3 cellular contexts compared by ENCODE assay signal in genomic region chr7:149458235-149458634, GRCh38.
TF ChIP-seq lines count a peak whose summit lies in the region.

No MANE protein-coding gene starts in this region.

TF ChIP-seq in SK-N-SH, 30 proteins besides CTCF, POLR2A, EP300 and RAD21:
- no peak for TF ChIP-seq EZH2phosphoT487 (IDR thresholded peaks at IDR 0.05; ENCODE audit: borderline replicate concordance, low read depth)
- TF ChIP-seq NRF1 (IDR thresholded peaks at IDR 0.05; ENCODE audit: low read depth, low read length): no peak
- TF ChIP-seq USF2 (IDR thresholded peaks at IDR 0.05; ENCODE audit: borderline replicate concordance, low read depth, low read length): no peak
- no peak for TF ChIP-seq GATA2 (CRISPR knock-in tag; IDR thresholded peaks at IDR 0.05)
- no peak for TF ChIP-seq FOSL2 (IDR thresholded peaks at IDR 0.05; ENCODE audit: borderline replicate concordance, low read depth)
- TF ChIP-seq RCOR1 (IDR thresholded peaks at IDR 0.05; ENCODE audit: low read length): no peak
- no peak for TF ChIP-seq RFX5 (IDR thresholded peaks at IDR 0.05; ENCODE audit: low read length)
- TF ChIP-seq JUND (IDR thresholded peaks at IDR 0.05): no peak
- TF ChIP-seq YY1 (IDR thresholded peaks at IDR 0.05; ENCODE audit: low read depth): no peak
- no peak for TF ChIP-seq ELF1 (IDR thresholded peaks at IDR 0.05)
- no peak for TF ChIP-seq MXI1 (IDR thresholded peaks at IDR 0.05; ENCODE audit: low read depth, low read length)
- no peak for TF ChIP-seq MAX (IDR thresholded peaks at IDR 0.05; ENCODE audit: low read depth)
- no peak for TF ChIP-seq REST (IDR thresholded peaks at IDR 0.05; ENCODE audit: low read depth, low read length)
- TF ChIP-seq RXRA (IDR thresholded peaks at IDR 0.05; ENCODE audit: borderline replicate concordance, low read depth): no peak
- TF ChIP-seq CHD2 (IDR thresholded peaks at IDR 0.05; ENCODE audit: low read length, partially characterized antibody): no peak

TF ChIP-seq in SK-N-SH treated with all-trans-retinoic acid at 6 μM for 48 hours, 23 proteins besides CTCF, POLR2A, EP300 and RAD21:
- TF ChIP-seq POU6F1 (CRISPR knock-in tag; IDR thresholded peaks at IDR 0.05; ENCODE audit: borderline replicate concordance, low read depth): no peak
- TF ChIP-seq PATZ1 (CRISPR knock-in tag; IDR thresholded peaks at IDR 0.05; ENCODE audit: borderline replicate concordance): no peak
- no peak for TF ChIP-seq ZNF8 (CRISPR knock-in tag; IDR thresholded peaks at IDR 0.05)
- no peak for TF ChIP-seq PPARA (CRISPR knock-in tag; IDR thresholded peaks at IDR 0.05; ENCODE audit: borderline replicate concordance)
- no peak for TF ChIP-seq TSHZ2 (CRISPR knock-in tag; IDR thresholded peaks at IDR 0.05)
- no peak for TF ChIP-seq ZFP30 (CRISPR knock-in tag; IDR thresholded peaks at IDR 0.05)
- TF ChIP-seq CREB5 (CRISPR knock-in tag; IDR thresholded peaks at IDR 0.05; ENCODE audit: low read depth): no peak
- no peak for TF ChIP-seq CSDC2 (CRISPR knock-in tag; IDR thresholded peaks at IDR 0.05)
- no peak for TF ChIP-seq BACH2 (CRISPR knock-in tag; IDR thresholded peaks at IDR 0.05; ENCODE audit: borderline replicate concordance)
- no peak for TF ChIP-seq ZC3H10 (CRISPR knock-in tag; IDR thresholded peaks at IDR 0.05)
- TF ChIP-seq ARNTL (CRISPR knock-in tag; IDR thresholded peaks at IDR 0.05; ENCODE audit: borderline replicate concordance, low read depth): no peak
- TF ChIP-seq ZNF565 (CRISPR knock-in tag; conservative IDR thresholded peaks at IDR 0.05; ENCODE audit: low read depth): no peak
TF ChIP-seq in SK-N-SH treated with all-trans-retinoic acid at 6 μM for 48 hours: peak in this region for 0.

TF ChIP-seq in K562, 482 proteins besides CTCF, POLR2A, EP300 and RAD21 (continues in another document):
- TF ChIP-seq KAT8 (IDR thresholded peaks at IDR 0.05; ENCODE audit: low read depth) (0 out of 2 replicates have a peak, but pooled peaks have one; percentile 20), BRD4 (IDR thresholded peaks at IDR 0.05) (no peak), RNF2 (IDR thresholded peaks at IDR 0.05) (no peak), IRF1 (CRISPR knock-in tag; IDR thresholded peaks at IDR 0.05; ENCODE audit: borderline replicate concordance) (no peak), RAD51 (IDR thresholded peaks at IDR 0.05; ENCODE audit: borderline replicate concordance, low read depth) (no peak), ZSCAN29 (IDR thresholded peaks at IDR 0.05) (no peak), NR2F6 (CRISPR knock-in tag; IDR thresholded peaks at IDR 0.05) (no peak), CBX2 (IDR thresholded peaks at IDR 0.05; ENCODE audit: insufficient read depth, low read length, poor library complexity, severe bottlenecking) (no peak), KLF13 (tag; IDR thresholded peaks at IDR 0.05; ENCODE audit: borderline replicate concordance, low read depth) (no peak), POLR3A (IDR thresholded peaks at IDR 0.05; ENCODE audit: borderline replicate concordance, extremely low read depth, insufficient read depth, insufficient read length) (no peak), ZNF140 (CRISPR knock-in tag; IDR thresholded peaks at IDR 0.05) (no peak), DEAF1 (CRISPR knock-in tag; IDR thresholded peaks at IDR 0.05) (no peak), DNMT1 (IDR thresholded peaks at IDR 0.05) (0 out of 2 replicates have a peak, but pooled peaks have one; percentile 45), TRIM24 (IDR thresholded peaks at IDR 0.05) (no peak), E2F8 (IDR thresholded peaks at IDR 0.05; ENCODE audit: low read depth, partially characterized antibody) (no peak), MEF2A (IDR thresholded peaks at IDR 0.05; ENCODE audit: control insufficient read depth, low read depth, low read length) (no peak), ARHGAP35 (IDR thresholded peaks at IDR 0.05; ENCODE audit: partially characterized antibody) (peak; percentile 29), SMAD3 (CRISPR knock-in tag; conservative IDR thresholded peaks at IDR 0.05) (no peak), ELF2 (CRISPR knock-in tag; IDR thresholded peaks at IDR 0.05) (no peak)
- TF ChIP-seq, protein P1, sequence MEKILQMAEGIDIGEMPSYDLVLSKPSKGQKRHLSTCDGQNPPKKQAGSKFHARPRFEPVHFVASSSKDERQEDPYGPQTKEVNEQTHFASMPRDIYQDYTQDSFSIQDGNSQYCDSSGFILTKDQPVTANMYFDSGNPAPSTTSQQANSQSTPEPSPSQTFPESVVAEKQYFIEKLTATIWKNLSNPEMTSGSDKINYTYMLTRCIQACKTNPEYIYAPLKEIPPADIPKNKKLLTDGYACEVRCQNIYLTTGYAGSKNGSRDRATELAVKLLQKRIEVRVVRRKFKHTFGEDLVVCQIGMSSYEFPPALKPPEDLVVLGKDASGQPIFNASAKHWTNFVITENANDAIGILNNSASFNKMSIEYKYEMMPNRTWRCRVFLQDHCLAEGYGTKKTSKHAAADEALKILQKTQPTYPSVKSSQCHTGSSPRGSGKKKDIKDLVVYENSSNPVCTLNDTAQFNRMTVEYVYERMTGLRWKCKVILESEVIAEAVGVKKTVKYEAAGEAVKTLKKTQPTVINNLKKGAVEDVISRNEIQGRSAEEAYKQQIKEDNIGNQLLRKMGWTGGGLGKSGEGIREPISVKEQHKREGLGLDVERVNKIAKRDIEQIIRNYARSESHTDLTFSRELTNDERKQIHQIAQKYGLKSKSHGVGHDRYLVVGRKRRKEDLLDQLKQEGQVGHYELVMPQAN (IDR thresholded peaks at IDR 0.05; ENCODE audit: borderline replicate concordance): 0 out of 2 replicates have a peak, but pooled peaks have one; percentile 42
- TF ChIP-seq, protein P2, sequence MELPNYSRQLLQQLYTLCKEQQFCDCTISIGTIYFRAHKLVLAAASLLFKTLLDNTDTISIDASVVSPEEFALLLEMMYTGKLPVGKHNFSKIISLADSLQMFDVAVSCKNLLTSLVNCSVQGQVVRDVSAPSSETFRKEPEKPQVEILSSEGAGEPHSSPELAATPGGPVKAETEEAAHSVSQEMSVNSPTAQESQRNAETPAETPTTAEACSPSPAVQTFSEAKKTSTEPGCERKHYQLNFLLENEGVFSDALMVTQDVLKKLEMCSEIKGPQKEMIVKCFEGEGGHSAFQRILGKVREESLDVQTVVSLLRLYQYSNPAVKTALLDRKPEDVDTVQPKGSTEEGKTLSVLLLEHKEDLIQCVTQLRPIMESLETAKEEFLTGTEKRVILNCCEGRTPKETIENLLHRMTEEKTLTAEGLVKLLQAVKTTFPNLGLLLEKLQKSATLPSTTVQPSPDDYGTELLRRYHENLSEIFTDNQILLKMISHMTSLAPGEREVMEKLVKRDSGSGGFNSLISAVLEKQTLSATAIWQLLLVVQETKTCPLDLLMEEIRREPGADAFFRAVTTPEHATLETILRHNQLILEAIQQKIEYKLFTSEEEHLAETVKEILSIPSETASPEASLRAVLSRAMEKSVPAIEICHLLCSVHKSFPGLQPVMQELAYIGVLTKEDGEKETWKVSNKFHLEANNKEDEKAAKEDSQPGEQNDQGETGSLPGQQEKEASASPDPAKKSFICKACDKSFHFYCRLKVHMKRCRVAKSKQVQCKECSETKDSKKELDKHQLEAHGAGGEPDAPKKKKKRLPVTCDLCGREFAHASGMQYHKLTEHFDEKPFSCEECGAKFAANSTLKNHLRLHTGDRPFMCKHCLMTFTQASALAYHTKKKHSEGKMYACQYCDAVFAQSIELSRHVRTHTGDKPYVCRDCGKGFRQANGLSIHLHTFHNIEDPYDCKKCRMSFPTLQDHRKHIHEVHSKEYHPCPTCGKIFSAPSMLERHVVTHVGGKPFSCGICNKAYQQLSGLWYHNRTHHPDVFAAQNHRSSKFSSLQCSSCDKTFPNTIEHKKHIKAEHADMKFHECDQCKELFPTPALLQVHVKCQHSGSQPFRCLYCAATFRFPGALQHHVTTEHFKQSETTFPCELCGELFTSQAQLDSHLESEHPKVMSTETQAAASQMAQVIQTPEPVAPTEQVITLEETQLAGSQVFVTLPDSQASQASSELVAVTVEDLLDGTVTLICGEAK (IDR thresholded peaks at IDR 0.05): no peak
- TF ChIP-seq, protein P2 (CRISPR knock-in tag; IDR thresholded peaks at IDR 0.05): no peak
- TF ChIP-seq, protein P3, sequence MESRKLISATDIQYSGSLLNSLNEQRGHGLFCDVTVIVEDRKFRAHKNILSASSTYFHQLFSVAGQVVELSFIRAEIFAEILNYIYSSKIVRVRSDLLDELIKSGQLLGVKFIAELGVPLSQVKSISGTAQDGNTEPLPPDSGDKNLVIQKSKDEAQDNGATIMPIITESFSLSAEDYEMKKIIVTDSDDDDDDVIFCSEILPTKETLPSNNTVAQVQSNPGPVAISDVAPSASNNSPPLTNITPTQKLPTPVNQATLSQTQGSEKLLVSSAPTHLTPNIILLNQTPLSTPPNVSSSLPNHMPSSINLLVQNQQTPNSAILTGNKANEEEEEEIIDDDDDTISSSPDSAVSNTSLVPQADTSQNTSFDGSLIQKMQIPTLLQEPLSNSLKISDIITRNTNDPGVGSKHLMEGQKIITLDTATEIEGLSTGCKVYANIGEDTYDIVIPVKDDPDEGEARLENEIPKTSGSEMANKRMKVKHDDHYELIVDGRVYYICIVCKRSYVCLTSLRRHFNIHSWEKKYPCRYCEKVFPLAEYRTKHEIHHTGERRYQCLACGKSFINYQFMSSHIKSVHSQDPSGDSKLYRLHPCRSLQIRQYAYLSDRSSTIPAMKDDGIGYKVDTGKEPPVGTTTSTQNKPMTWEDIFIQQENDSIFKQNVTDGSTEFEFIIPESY (CRISPR knock-in tag; IDR thresholded peaks at IDR 0.05): peak; percentile 66
- TF ChIP-seq, protein P4, sequence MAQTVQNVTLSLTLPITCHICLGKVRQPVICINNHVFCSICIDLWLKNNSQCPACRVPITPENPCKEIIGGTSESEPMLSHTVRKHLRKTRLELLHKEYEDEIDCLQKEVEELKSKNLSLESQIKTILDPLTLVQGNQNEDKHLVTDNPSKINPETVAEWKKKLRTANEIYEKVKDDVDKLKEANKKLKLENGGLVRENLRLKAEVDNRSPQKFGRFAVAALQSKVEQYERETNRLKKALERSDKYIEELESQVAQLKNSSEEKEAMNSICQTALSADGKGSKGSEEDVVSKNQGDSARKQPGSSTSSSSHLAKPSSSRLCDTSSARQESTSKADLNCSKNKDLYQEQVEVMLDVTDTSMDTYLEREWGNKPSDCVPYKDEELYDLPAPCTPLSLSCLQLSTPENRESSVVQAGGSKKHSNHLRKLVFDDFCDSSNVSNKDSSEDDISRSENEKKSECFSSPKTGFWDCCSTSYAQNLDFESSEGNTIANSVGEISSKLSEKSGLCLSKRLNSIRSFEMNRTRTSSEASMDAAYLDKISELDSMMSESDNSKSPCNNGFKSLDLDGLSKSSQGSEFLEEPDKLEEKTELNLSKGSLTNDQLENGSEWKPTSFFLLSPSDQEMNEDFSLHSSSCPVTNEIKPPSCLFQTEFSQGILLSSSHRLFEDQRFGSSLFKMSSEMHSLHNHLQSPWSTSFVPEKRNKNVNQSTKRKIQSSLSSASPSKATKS (CRISPR knock-in tag; IDR thresholded peaks at IDR 0.05): no peak
